ENCODE assay signal across 21 cellular contexts in the genomic region with DNA sequence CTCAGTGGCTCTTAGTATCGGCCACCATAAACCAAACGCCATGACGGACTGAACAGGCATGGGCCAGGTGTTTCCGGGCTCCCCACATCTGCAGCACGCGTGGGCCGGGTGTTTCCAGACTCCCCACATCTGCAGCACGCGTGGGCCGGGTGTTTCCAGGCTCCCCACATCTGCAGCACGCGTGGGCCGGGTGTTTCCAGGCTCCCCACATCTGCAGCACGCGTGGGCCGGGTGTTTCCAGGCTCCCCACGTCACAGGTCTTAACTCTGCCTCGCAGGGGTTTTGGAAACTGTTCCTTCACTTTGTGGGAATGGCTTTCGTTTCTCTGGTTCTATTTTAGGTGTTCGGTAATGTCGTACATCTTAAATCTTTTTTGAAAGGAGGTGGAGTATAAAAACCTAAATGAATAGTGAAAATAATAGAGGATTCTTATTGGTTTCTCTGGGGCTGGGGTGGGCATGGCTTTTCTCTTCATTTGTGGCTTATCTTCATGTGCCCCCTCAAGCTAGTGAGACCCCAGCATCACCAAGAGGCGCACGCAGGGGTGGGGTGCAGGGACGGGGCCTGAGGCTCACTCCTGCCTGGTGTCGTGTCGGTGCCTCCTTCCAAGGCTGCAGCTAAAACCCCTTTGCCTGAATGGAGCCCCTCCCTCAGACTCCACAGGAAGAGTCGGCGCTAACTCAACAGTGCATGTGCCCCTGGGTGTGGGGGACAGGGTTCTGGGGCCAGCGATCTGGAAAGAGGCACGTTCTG.
"Had no signal": no experiment of that assay in that cellular context is flagged by ENCODE, and none has a peak within 500 bp of the region (broad histone marks: within the 10 kb centered on the region; RNA-seq: fewer than 3 reads in every experiment).

No MANE protein-coding gene starts in this region.

- FAIRE-seq: endothelial cell of umbilical vein, small intestine had no signal

- H3K4me1 ChIP-seq: esophagus muscularis mucosa, gastroesophageal sphincter, heart right ventricle, psoas muscle, upper lobe of left lung had no signal

- DNase-seq: activated CD4-positive, alpha-beta T cell treated with anti-CD3 and anti-CD28 coated beads for 1 hour; activated naive CD8-positive, alpha-beta T cell treated with anti-CD3 and anti-CD28 coated beads, Interleukin-2, amount 10 ng/mL, durations not matched to agents 7 days and 5 days; amygdala; brain microvascular endothelial cell; effector CD8-positive, alpha-beta T cell; heart right ventricle; mesenchymal stem cell; mucosa of descending colon; naive B cell; psoas muscle; stimulated activated CD4-positive, alpha-beta T cell treated with anti-CD3 and anti-CD28 coated beads, Interleukin-4, amount 100 ng/mL, for 1 hour; stimulated activated naive CD8-positive, alpha-beta T cell treated with anti-CD3 and anti-CD28 coated beads, Interleukin-15, amount 100 ng/mL, for 72 hours; T-helper 17 cell had no signal

- H3K27ac ChIP-seq: brain microvascular endothelial cell, esophagus muscularis mucosa, gastroesophageal sphincter, heart right ventricle, psoas muscle, thoracic aorta, upper lobe of left lung, VCaP had no signal

- H3K4me3 ChIP-seq: esophagus muscularis mucosa, gastroesophageal sphincter, heart right ventricle, mucosa of descending colon, psoas muscle, thoracic aorta, upper lobe of left lung had no signal

- H3K9me3 ChIP-seq: esophagus muscularis mucosa, gastroesophageal sphincter, heart right ventricle, mucosa of descending colon, psoas muscle, thoracic aorta, upper lobe of left lung had no signal

- ATAC-seq: gastroesophageal sphincter; heart right ventricle; psoas muscle; right cardiac atrium; stimulated activated naive CD8-positive, alpha-beta T cell treated with anti-CD3 and anti-CD28 coated beads, Interleukin-15, amount 100 ng/mL, for 72 hours; T-helper 17 cell had no signal

- H3K36me3 ChIP-seq: brain microvascular endothelial cell, esophagus muscularis mucosa, gastroesophageal sphincter, heart right ventricle, thoracic aorta, upper lobe of left lung had no signal

- H3K27me3 ChIP-seq: brain microvascular endothelial cell, upper lobe of left lung had no signal
